ENCODE assay signal across 1 cellular context in the genomic region with DNA sequence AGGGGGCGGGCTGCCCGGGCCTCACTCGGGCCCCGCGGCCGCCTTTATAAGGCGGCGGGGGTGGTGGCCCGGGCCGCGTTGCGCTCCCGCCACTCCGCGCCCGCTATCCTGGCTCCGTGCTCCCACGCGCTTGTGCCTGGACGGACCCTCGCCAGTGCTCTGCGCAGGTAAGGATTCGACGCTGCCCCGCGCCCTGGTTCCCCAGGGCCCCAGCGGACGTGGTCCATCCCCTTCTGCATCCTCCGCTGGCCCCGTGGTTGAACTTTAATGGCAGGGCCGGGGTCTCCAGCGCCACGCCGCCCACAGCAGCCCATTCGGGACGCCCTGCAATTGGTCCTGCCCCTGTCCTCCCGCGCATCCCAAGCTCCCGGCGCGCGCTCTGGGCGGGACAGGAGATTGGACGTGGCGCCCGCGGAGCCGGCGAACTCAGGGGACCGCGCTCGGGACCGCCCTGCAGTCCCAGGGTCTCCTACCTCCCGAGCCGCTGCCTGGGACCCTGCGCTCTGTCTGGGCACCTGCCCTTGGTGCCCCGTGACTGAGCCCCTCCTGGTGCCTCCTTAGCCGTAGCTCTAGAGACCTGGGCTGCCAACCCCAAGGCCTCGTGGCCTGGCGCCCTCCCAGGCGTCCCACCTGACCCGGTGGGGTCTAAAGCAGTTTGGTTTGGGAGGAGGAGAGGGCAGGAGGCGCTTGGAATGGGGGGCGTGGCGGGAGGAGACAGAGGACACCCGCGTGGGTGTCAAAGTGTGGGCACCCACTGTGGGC.
TF ChIP-seq lines count a peak whose summit lies in the region.

A gene (plus strand): TSS at position 73 of the 762 bp plus-strand sequence. CDS start 44,659 bp downstream, outside the sequence.

TF ChIP-seq in SK-N-SH, 30 proteins besides CTCF, POLR2A, EP300 and RAD21 (continued from another document):
- TF ChIP-seq, protein P1, sequence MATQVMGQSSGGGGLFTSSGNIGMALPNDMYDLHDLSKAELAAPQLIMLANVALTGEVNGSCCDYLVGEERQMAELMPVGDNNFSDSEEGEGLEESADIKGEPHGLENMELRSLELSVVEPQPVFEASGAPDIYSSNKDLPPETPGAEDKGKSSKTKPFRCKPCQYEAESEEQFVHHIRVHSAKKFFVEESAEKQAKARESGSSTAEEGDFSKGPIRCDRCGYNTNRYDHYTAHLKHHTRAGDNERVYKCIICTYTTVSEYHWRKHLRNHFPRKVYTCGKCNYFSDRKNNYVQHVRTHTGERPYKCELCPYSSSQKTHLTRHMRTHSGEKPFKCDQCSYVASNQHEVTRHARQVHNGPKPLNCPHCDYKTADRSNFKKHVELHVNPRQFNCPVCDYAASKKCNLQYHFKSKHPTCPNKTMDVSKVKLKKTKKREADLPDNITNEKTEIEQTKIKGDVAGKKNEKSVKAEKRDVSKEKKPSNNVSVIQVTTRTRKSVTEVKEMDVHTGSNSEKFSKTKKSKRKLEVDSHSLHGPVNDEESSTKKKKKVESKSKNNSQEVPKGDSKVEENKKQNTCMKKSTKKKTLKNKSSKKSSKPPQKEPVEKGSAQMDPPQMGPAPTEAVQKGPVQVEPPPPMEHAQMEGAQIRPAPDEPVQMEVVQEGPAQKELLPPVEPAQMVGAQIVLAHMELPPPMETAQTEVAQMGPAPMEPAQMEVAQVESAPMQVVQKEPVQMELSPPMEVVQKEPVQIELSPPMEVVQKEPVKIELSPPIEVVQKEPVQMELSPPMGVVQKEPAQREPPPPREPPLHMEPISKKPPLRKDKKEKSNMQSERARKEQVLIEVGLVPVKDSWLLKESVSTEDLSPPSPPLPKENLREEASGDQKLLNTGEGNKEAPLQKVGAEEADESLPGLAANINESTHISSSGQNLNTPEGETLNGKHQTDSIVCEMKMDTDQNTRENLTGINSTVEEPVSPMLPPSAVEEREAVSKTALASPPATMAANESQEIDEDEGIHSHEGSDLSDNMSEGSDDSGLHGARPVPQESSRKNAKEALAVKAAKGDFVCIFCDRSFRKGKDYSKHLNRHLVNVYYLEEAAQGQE (IDR thresholded peaks at IDR 0.05; ENCODE audit: low read depth, low read length), result no peak
- TF ChIP-seq FOSL2 (IDR thresholded peaks at IDR 0.05; ENCODE audit: borderline replicate concordance, low read depth) (no peak), GABPA (IDR thresholded peaks at IDR 0.05; ENCODE audit: low read depth) (no peak), ELF1 (IDR thresholded peaks at IDR 0.05) (no peak), FOXM1 (IDR thresholded peaks at IDR 0.05; ENCODE audit: low read depth) (no peak), TCF12 (IDR thresholded peaks at IDR 0.05) (no peak), SIN3A (IDR thresholded peaks at IDR 0.05; ENCODE audit: borderline replicate concordance, low read depth, low read length) (no peak), GATA2 (CRISPR knock-in tag; IDR thresholded peaks at IDR 0.05) (no peak)
- TF ChIP-seq, protein P2, sequence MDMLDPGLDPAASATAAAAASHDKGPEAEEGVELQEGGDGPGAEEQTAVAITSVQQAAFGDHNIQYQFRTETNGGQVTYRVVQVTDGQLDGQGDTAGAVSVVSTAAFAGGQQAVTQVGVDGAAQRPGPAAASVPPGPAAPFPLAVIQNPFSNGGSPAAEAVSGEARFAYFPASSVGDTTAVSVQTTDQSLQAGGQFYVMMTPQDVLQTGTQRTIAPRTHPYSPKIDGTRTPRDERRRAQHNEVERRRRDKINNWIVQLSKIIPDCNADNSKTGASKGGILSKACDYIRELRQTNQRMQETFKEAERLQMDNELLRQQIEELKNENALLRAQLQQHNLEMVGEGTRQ (IDR thresholded peaks at IDR 0.05; ENCODE audit: borderline replicate concordance, low read depth, low read length), result no peak
- TF ChIP-seq, protein P3, sequence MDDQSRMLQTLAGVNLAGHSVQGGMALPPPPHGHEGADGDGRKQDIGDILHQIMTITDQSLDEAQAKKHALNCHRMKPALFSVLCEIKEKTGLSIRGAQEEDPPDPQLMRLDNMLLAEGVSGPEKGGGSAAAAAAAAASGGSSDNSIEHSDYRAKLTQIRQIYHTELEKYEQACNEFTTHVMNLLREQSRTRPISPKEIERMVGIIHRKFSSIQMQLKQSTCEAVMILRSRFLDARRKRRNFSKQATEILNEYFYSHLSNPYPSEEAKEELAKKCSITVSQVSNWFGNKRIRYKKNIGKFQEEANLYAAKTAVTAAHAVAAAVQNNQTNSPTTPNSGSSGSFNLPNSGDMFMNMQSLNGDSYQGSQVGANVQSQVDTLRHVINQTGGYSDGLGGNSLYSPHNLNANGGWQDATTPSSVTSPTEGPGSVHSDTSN (IDR thresholded peaks at IDR 0.05), result no peak
- TF ChIP-seq, protein P4, sequence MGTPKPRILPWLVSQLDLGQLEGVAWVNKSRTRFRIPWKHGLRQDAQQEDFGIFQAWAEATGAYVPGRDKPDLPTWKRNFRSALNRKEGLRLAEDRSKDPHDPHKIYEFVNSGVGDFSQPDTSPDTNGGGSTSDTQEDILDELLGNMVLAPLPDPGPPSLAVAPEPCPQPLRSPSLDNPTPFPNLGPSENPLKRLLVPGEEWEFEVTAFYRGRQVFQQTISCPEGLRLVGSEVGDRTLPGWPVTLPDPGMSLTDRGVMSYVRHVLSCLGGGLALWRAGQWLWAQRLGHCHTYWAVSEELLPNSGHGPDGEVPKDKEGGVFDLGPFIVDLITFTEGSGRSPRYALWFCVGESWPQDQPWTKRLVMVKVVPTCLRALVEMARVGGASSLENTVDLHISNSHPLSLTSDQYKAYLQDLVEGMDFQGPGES (IDR thresholded peaks at IDR 0.05; ENCODE audit: low read depth, low read length), result no peak
